ENCODE assay signal across 9 cellular contexts in genomic region chr3:48845170-48845569, GRCh38. TPM values are rescaled to one million over a fixed set of nuclear protein-coding genes. Genes with fewer than 3 reads are reported as not detected.
DNase-seq lines count a peak whose midpoint lies in the region; ATAC-seq and TF ChIP-seq lines count a peak whose summit lies in the region.
"Had no signal": no experiment of that assay in that cellular context is flagged by ENCODE, and none has a peak within 500 bp of the region (broad histone marks: within the 10 kb centered on the region; RNA-seq: fewer than 3 reads in every experiment).

No MANE protein-coding gene starts in this region.

- H3K27me3 Mint-ChIP-seq in CD8-positive, alpha-beta T cell (ENCODE audit: low read depth) = no peaks in the 10 kb centered on the region
- peaks cover 5% of the 10 kb centered on the region for H3K27me3 Mint-ChIP-seq in brain
- H3K27me3 Mint-ChIP-seq in natural killer cell treated with Interleukin-12 subunit alpha and Interleukin-12 subunit beta and Interleukin-15 and Interleukin-18, amount 100 ng/mL, for 72 hours = no peaks in the 10 kb centered on the region
- H3K27me3 Mint-ChIP-seq in stimulated activated memory B cell treated with anti-CD40 and anti-IgM and Interleukin-4, amounts not matched to agents 10 μg/mL and 1 μg/mL and 100 μg/mL, for 72 hours = no peaks in the 10 kb centered on the region

- intact Hi-C loops in CD8-positive, alpha-beta T cell (cut with DNase I, micrococcal nuclease) = loop anchor here (5.0 to 10.0 kb wide), 3 partner anchors 58 to 158 kb away; partner anchors contain the start of gene NCKIPSD (in 1 of the 2)

- H3K27me3 ChIP-seq in CD8-positive, alpha-beta T cell (ENCODE audit: insufficient read depth, low read length) = no peaks in the 10 kb centered on the region

- peak overlapping the region; percentile 86 for H3K4me3 Mint-ChIP-seq in CD8-positive, alpha-beta T cell
- H3K4me3 Mint-ChIP-seq in brain = peak overlapping the region; percentile 67 to 94 (median 93)
- H3K4me3 Mint-ChIP-seq in natural killer cell treated with Interleukin-12 subunit alpha and Interleukin-12 subunit beta and Interleukin-15 and Interleukin-18, amount 100 ng/mL, for 72 hours = peak overlapping the region; percentile 84
- H3K4me3 Mint-ChIP-seq in stimulated activated memory B cell treated with anti-CD40 and anti-IgM and Interleukin-4, amounts not matched to agents 10 μg/mL and 1 μg/mL and 100 μg/mL, for 72 hours = no peak overlapping the region

- H3K9me3 Mint-ChIP-seq in CD8-positive, alpha-beta T cell = no peaks in the 10 kb centered on the region
- peaks cover 0 to 11% (median 5%) of the 10 kb centered on the region in 5 experiments for H3K9me3 Mint-ChIP-seq in brain
- no peaks in the 10 kb centered on the region for H3K9me3 Mint-ChIP-seq in natural killer cell treated with Interleukin-12 subunit alpha and Interleukin-12 subunit beta and Interleukin-15 and Interleukin-18, amount 100 ng/mL, for 72 hours
- no peaks in the 10 kb centered on the region for H3K9me3 Mint-ChIP-seq in stimulated activated memory B cell treated with anti-CD40 and anti-IgM and Interleukin-4, amounts not matched to agents 10 μg/mL and 1 μg/mL and 100 μg/mL, for 72 hours

- H3K4me1 ChIP-seq in CD8-positive, alpha-beta T cell (ENCODE audit: insufficient read depth, low read length) = peaks cover 26% of the 10 kb centered on the region
- H3K4me1 ChIP-seq in HEK293 (ENCODE audit: control insufficient read depth, insufficient read depth, low read length) = no peaks in the 10 kb centered on the region

- H3K4me1 Mint-ChIP-seq in CD8-positive, alpha-beta T cell (ENCODE audit: low read depth) = peaks cover 34% of the 10 kb centered on the region
- H3K4me1 Mint-ChIP-seq in brain = peaks cover 37% of the 10 kb centered on the region
- peaks cover 13 to 17% of the 10 kb centered on the region in 2 donors for H3K4me1 Mint-ChIP-seq in natural killer cell treated with Interleukin-12 subunit alpha and Interleukin-12 subunit beta and Interleukin-15 and Interleukin-18, amount 100 ng/mL, for 72 hours (ENCODE audit: low read depth in 2 of 2)
- peaks cover 26% of the 10 kb centered on the region for H3K4me1 Mint-ChIP-seq in stimulated activated memory B cell treated with anti-CD40 and anti-IgM and Interleukin-4, amounts not matched to agents 10 μg/mL and 1 μg/mL and 100 μg/mL, for 72 hours

- POLR2A ChIA-PET in CD8-positive, alpha-beta T cell (lab: Charles Lee) = interaction anchor here (0.7 kb wide), 1 partner anchor 105 kb away, joined by 3 read pairs; no protein-coding TSS in a partner anchor
- POLR2A ChIA-PET in HEK293 (lab: Yijun Ruan, JAX) = interaction anchor here (0.9 to 1.2 kb wide), 2 partner anchors 74 to 162 kb away, joined by 3 read pairs; partner anchors contain the start of gene WDR6

- H3K9me3 ChIP-seq in CD8-positive, alpha-beta T cell (ENCODE audit: low read length) = no peaks in the 10 kb centered on the region
- no peaks in the 10 kb centered on the region for H3K9me3 ChIP-seq in HEK293 (ENCODE audit: control insufficient read depth, insufficient read depth, low read depth, low read length)

- ATAC-seq in CD8-positive, alpha-beta T cell = no peak
- ATAC-seq in natural killer cell treated with Interleukin-12 subunit alpha and Interleukin-12 subunit beta and Interleukin-15 and Interleukin-18, amount 100 ng/mL, for 72 hours = no peak
- no peak for ATAC-seq in stimulated activated memory B cell treated with anti-CD40 and anti-IgM and Interleukin-4, amounts not matched to agents 10 μg/mL and 1 μg/mL and 100 μg/mL, for 72 hours
- ATAC-seq in HG03354 (IDR thresholded peaks at IDR 0.05; ENCODE audit: poor library complexity, severe bottlenecking, unreplicated experiment) = no peak

- no peak overlapping the region for H3K27ac ChIP-seq in CD8-positive, alpha-beta T cell (ENCODE audit: low read depth, low read length)
- no peak overlapping the region for H3K27ac ChIP-seq in HEK293 (ENCODE audit: extremely low read depth, low read depth, low read length)

- CTCF ChIA-PET in CD8-positive, alpha-beta T cell (lab: Charles Lee) = no interaction called here
- CTCF ChIA-PET in HEK293 (lab: Yijun Ruan, JAX) = interaction anchor here (0.6 kb wide), 1 partner anchor 107 kb away, joined by 3 read pairs; no protein-coding TSS in a partner anchor

- peak overlapping the region; percentile 25 for H3K27ac Mint-ChIP-seq in CD8-positive, alpha-beta T cell
- peak overlapping the region in 3 of 5 experiments; percentile 20 to 84 (median 73) for H3K27ac Mint-ChIP-seq in brain
- peak overlapping the region in 1 of 2 donors; percentile 41 for H3K27ac Mint-ChIP-seq in natural killer cell treated with Interleukin-12 subunit alpha and Interleukin-12 subunit beta and Interleukin-15 and Interleukin-18, amount 100 ng/mL, for 72 hours
- no peak overlapping the region for H3K27ac Mint-ChIP-seq in stimulated activated memory B cell treated with anti-CD40 and anti-IgM and Interleukin-4, amounts not matched to agents 10 μg/mL and 1 μg/mL and 100 μg/mL, for 72 hours

- TF ChIP-seq CTCF in CD8-positive, alpha-beta T cell (IDR thresholded peaks at IDR 0.05) = no peak
- TF ChIP-seq CTCF in HEK293 (tag by site-specific recombination; IDR thresholded peaks at IDR 0.05) (no peak), brain (conservative IDR thresholded peaks at IDR 0.05) (no peak)

- DNase-seq in CD8-positive, alpha-beta T cell = no peak
- DNase-seq in natural killer cell treated with Interleukin-12 subunit alpha and Interleukin-12 subunit beta and Interleukin-15 and Interleukin-18, amount 100 ng/mL, for 72 hours (ENCODE audit: low spot score) = no peak
- no peak for DNase-seq in mesenteric fat pad (ENCODE audit: low spot score)
- DNase-seq: activated naive CD4-positive, alpha-beta T cell treated with Interleukin-2 at 50 U/mL for 16 hours; NCI-H1694 had no signal

- H3K36me3 Mint-ChIP-seq in CD8-positive, alpha-beta T cell = peaks cover 6% of the 10 kb centered on the region
- peaks cover 22% of the 10 kb centered on the region for H3K36me3 Mint-ChIP-seq in brain
- H3K36me3 Mint-ChIP-seq in natural killer cell treated with Interleukin-12 subunit alpha and Interleukin-12 subunit beta and Interleukin-15 and Interleukin-18, amount 100 ng/mL, for 72 hours = no peaks in the 10 kb centered on the region
- H3K36me3 Mint-ChIP-seq in stimulated activated memory B cell treated with anti-CD40 and anti-IgM and Interleukin-4, amounts not matched to agents 10 μg/mL and 1 μg/mL and 100 μg/mL, for 72 hours = no peaks in the 10 kb centered on the region

- H3K36me3 ChIP-seq in CD8-positive, alpha-beta T cell (ENCODE audit: insufficient read depth, low read length) = no peaks in the 10 kb centered on the region
- no peaks in the 10 kb centered on the region for H3K36me3 ChIP-seq in HEK293 (ENCODE audit: control insufficient read depth in 2 of 2, insufficient read depth in 1 of 2, low read length in 2 of 2)

- no peak overlapping the region for H3K4me3 ChIP-seq in CD8-positive, alpha-beta T cell (ENCODE audit: low read depth, low read length)
- H3K4me3 ChIP-seq in HEK293 (ENCODE audit: low read depth, low read length) = no peak overlapping the region

TF ChIP-seq in HEK293, 187 proteins besides CTCF, POLR2A, EP300 and RAD21 (continues in another document):
- TF ChIP-seq PRDM6 (tag by site-specific recombination; IDR thresholded peaks at IDR 0.05) = peak; percentile 80
- TF ChIP-seq ZBTB17 (tag by site-specific recombination; IDR thresholded peaks at IDR 0.05) = no peak
- no peak for TF ChIP-seq ZNF416 (tag by site-specific recombination; IDR thresholded peaks at IDR 0.05)
- TF ChIP-seq IKZF3 (tag by site-specific recombination; IDR thresholded peaks at IDR 0.05) = no peak
- TF ChIP-seq ZNF488 (tag by site-specific recombination; IDR thresholded peaks at IDR 0.05) = no peak
- no peak for TF ChIP-seq SCRT1 (tag by site-specific recombination; IDR thresholded peaks at IDR 0.05; ENCODE audit: borderline replicate concordance)
- no peak for TF ChIP-seq YY2 (tag by site-specific recombination; IDR thresholded peaks at IDR 0.05)
- no peak for TF ChIP-seq ZNF121 (tag by site-specific recombination; IDR thresholded peaks at IDR 0.05)
- no peak for TF ChIP-seq YY1 (tag by site-specific recombination; IDR thresholded peaks at IDR 0.05)
- TF ChIP-seq ZNF175 (tag by site-specific recombination; IDR thresholded peaks at IDR 0.05) = no peak
- TF ChIP-seq ZNF600 (tag by site-specific recombination; IDR thresholded peaks at IDR 0.05) = no peak
- TF ChIP-seq ZNF585B (tag by site-specific recombination; IDR thresholded peaks at IDR 0.05) = no peak
- TF ChIP-seq ZNF514 (tag by site-specific recombination; IDR thresholded peaks at IDR 0.05) = no peak

RNA-seq across cellular contexts. Expression of gene PRKAR2A, which starts 2.5 kb away (rescaled TPM):
- 10 to 100 TPM; 75.2 to 75.6 TPM for total RNA-seq in CD8-positive, alpha-beta T cell
- polyA plus RNA-seq in brain (ENCODE audit: insufficient read depth, low read depth, low replicate concordance) = 11.8 TPM
- total RNA-seq in natural killer cell treated with Interleukin-12 subunit alpha and Interleukin-12 subunit beta and Interleukin-15 and Interleukin-18, amount 100 ng/mL, for 72 hours = 10 to 100 TPM; 46.0 to 46.4 TPM
- 72.1 TPM for total RNA-seq in mesenteric fat pad

RNA-seq across cellular contexts. Expression of gene SLC25A20, which starts 53.5 kb away (rescaled TPM):
- under 1 TPM; 0.46 to 0.64 TPM for total RNA-seq in CD8-positive, alpha-beta T cell
- polyA plus RNA-seq in brain (ENCODE audit: insufficient read depth, low read depth, low replicate concordance) = 11.0 TPM
- total RNA-seq in natural killer cell treated with Interleukin-12 subunit alpha and Interleukin-12 subunit beta and Interleukin-15 and Interleukin-18, amount 100 ng/mL, for 72 hours = 10 to 100 TPM; 27.8 to 32.5 TPM
- total RNA-seq in mesenteric fat pad = 46.1 TPM

Comparison
In these comparisons a context has a peak if more than half of its experiments do, and no peak if none do; other contexts are left out.
1. RNA of gene SLC25A20, which starts 53.5 kb away (total RNA-seq): 46.1 TPM in mesenteric fat pad (single experiment) and 27.8 to 32.5 TPM in natural killer cell treated with Interleukin-12 subunit alpha and Interleukin-12 subunit beta and Interleukin-15 and Interleukin-18, amount 100 ng/mL, for 72 hours; 0.46 to 0.64 TPM in CD8-positive, alpha-beta T cell; every median in the first group is over 10 times any median in the second.